In the genomic region with DNA sequence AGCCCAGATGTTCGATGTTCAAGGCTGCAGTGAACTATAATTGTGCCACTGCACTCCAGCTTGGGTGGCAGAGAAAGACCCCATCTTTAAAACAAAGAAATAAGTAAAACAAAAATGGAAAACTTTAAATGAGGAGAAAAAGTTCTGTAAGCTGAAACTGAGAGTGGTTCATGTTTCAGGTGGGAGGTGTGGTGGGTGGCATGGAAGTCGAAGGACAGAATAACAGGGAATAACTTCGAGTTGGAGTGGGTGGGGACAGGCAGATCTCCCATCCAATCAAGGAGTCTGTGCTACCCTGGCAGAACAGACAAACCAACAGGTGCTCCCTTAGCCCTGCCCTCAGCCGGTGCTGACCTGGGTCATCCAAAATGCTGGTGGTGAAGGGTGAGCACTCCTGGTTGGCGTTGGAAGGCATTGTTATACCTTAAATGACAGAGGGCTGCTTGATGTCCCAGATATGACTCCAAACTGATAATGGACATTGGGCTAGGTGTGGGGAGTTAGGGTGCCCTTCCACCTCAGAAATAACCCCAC, we compare ENCODE assay signal across 21 cellular contexts.
"Had no signal": no experiment of that assay in that cellular context is flagged by ENCODE, and none has a peak within 500 bp of the region (broad histone marks: within the 10 kb centered on the region; RNA-seq: fewer than 3 reads in every experiment).

No MANE protein-coding gene starts in this region.

- ATAC-seq: activated CD4-positive, alpha-beta T cell treated with anti-CD3 and anti-CD28 coated beads for 36 hours; activated CD8-positive, alpha-beta T cell treated with anti-CD3 and anti-CD28 coated beads, Interleukin-2, amount 10 ng/mL, durations not matched to agents 7 days and 5 days; activated naive CD4-positive, alpha-beta T cell treated with anti-CD3 and anti-CD28 coated beads, Interleukin-2, amount 50 U/mL, for 72 hours; naive thymus-derived CD4-positive, alpha-beta T cell; sciatic nerve; stimulated activated effector memory CD8-positive, alpha-beta T cell treated with anti-CD3 and anti-CD28 coated beads, Interleukin-12 subunit alpha, Interleukin-12 subunit beta, amount 100 ng/mL, for 72 hours; stimulated activated naive CD8-positive, alpha-beta T cell treated with anti-CD3 and anti-CD28 coated beads, Interleukin-15, amount 100 ng/mL, for 72 hours had no signal

- H3K4me1 ChIP-seq: breast epithelium, left ventricle myocardium inferior, uterus had no signal

- H3K4me3 Mint-ChIP-seq: activated CD4-positive, alpha-beta T cell treated with anti-CD3 and anti-CD28 coated beads for 36 hours; activated CD8-positive, alpha-beta T cell treated with anti-CD3 and anti-CD28 coated beads, Interleukin-2, amount 10 ng/mL, durations not matched to agents 7 days and 5 days; activated T-cell treated with anti-CD3 and anti-CD28 coated beads, Interleukin-2, amount 50 U/mL, for 24 hours; naive thymus-derived CD4-positive, alpha-beta T cell; neural crest cell; stimulated activated effector memory CD8-positive, alpha-beta T cell treated with anti-CD3 and anti-CD28 coated beads, Interleukin-12 subunit alpha, Interleukin-12 subunit beta, amount 100 ng/mL, for 72 hours; stimulated activated naive CD8-positive, alpha-beta T cell treated with anti-CD3 and anti-CD28 coated beads, Interleukin-15, amount 100 ng/mL, for 72 hours; type B pancreatic cell had no signal

- H3K27me3 ChIP-seq: breast epithelium, uterus had no signal

- H3K36me3 Mint-ChIP-seq: activated naive CD4-positive, alpha-beta T cell treated with anti-CD3 and anti-CD28 coated beads, Interleukin-2, amount 50 U/mL, for 72 hours; naive thymus-derived CD4-positive, alpha-beta T cell; stimulated activated effector memory CD8-positive, alpha-beta T cell treated with anti-CD3 and anti-CD28 coated beads, Interleukin-12 subunit alpha, Interleukin-12 subunit beta, amount 100 ng/mL, for 72 hours; type B pancreatic cell had no signal

- H3K27me3 Mint-ChIP-seq: type B pancreatic cell had no signal

- H3K36me3 ChIP-seq: breast epithelium, left ventricle myocardium inferior, uterus had no signal

- H3K27ac Mint-ChIP-seq: activated CD4-positive, alpha-beta T cell treated with anti-CD3 and anti-CD28 coated beads for 36 hours; activated CD8-positive, alpha-beta T cell treated with anti-CD3 and anti-CD28 coated beads, Interleukin-2, amount 10 ng/mL, durations not matched to agents 7 days and 5 days; activated T-cell treated with anti-CD3 and anti-CD28 coated beads, Interleukin-2, amount 50 U/mL, for 24 hours; stimulated activated effector memory CD8-positive, alpha-beta T cell treated with anti-CD3 and anti-CD28 coated beads, Interleukin-12 subunit alpha, Interleukin-12 subunit beta, amount 100 ng/mL, for 72 hours; stimulated activated naive CD8-positive, alpha-beta T cell treated with anti-CD3 and anti-CD28 coated beads, Interleukin-15, amount 100 ng/mL, for 72 hours; type B pancreatic cell had no signal

- H3K9me3 Mint-ChIP-seq: activated naive CD4-positive, alpha-beta T cell treated with anti-CD3 and anti-CD28 coated beads, Interleukin-2, amount 50 U/mL, for 72 hours; activated T-cell treated with anti-CD3 and anti-CD28 coated beads, Interleukin-2, amount 50 U/mL, for 24 hours; neural crest cell; stimulated activated effector memory CD8-positive, alpha-beta T cell treated with anti-CD3 and anti-CD28 coated beads, Interleukin-12 subunit alpha, Interleukin-12 subunit beta, amount 100 ng/mL, for 72 hours; stimulated activated naive CD8-positive, alpha-beta T cell treated with anti-CD3 and anti-CD28 coated beads, Interleukin-15, amount 100 ng/mL, for 72 hours; type B pancreatic cell had no signal

- H3K9me3 ChIP-seq: breast epithelium, left ventricle myocardium inferior, uterus had no signal

- H3K27ac ChIP-seq: breast epithelium, epithelial cell of prostate, left ventricle myocardium inferior, skin epidermis, uterus had no signal

- H3K4me1 Mint-ChIP-seq: activated CD4-positive, alpha-beta T cell treated with anti-CD3 and anti-CD28 coated beads for 36 hours; naive thymus-derived CD4-positive, alpha-beta T cell; neural crest cell; stimulated activated effector memory CD8-positive, alpha-beta T cell treated with anti-CD3 and anti-CD28 coated beads, Interleukin-12 subunit alpha, Interleukin-12 subunit beta, amount 100 ng/mL, for 72 hours had no signal

- DNase-seq: activated CD4-positive, alpha-beta T cell treated with anti-CD3 and anti-CD28 coated beads for 36 hours; activated CD4-positive, CD25-positive, alpha-beta regulatory T cell; activated CD8-positive, alpha-beta T cell treated with anti-CD3 and anti-CD28 coated beads, Interleukin-2, amount 10 ng/mL, durations not matched to agents 7 days and 5 days; activated T-cell treated with anti-CD3 and anti-CD28 coated beads, Interleukin-2, amount 50 U/mL, for 24 hours; central memory CD4-positive, alpha-beta T cell; left ventricle myocardium inferior; midbrain; nucleus accumbens; stimulated activated CD4-positive, alpha-beta T cell treated with anti-CD3 and anti-CD28 coated beads, Interleukin-4, amount 100 ng/mL, for 24 hours; stimulated activated naive CD8-positive, alpha-beta T cell treated with anti-CD3 and anti-CD28 coated beads, Interleukin-15, amount 100 ng/mL, for 72 hours; substantia nigra; uterus had no signal

- H3K4me3 ChIP-seq: breast epithelium, left ventricle myocardium inferior, skin epidermis, uterus had no signal
